Comparison of ENCODE assay signal across 1 cellular context in the genomic region with DNA sequence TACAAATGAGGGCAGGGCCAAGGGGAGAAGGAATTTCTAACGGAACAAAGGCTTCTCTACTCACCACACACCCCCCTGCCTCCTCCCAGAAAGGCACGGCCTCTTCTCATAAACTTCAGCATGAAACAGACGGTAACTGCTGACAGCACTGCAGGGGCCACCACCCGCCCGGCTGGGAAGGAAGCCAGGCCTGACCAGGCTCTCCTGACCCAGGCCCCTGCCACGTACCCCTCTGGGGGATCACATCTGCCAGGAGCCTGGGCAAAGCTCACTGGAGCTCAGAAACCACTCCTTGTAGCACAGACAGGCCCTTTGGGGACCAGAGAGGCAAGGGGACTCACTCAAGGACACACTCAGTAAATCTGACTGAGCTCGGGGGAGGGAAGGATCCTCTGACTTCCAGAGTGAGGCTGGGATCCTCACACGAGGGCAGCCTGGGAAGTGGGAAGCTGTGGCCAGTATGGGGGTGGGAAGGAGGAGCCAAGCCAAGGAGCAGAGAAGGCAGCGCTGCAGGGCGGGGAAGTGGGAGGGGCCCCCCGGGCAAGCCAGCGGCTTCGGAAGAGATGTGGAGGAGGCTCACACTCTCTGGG.
TF ChIP-seq lines count a peak whose summit lies in the region.

No MANE protein-coding gene starts in this region.

TF ChIP-seq in SK-N-SH, 30 proteins besides CTCF, POLR2A, EP300 and RAD21 (continued from another document):
- no peak; the same call in 1 of the 2 replicates for TF ChIP-seq SMC3 (IDR thresholded peaks at IDR 0.05; ENCODE audit: low read depth, low read length)
- TF ChIP-seq TCF12 (IDR thresholded peaks at IDR 0.05): peak; percentile 85
- peak; percentile 77; the same call in 1 of the 2 replicates for TF ChIP-seq SIN3A (IDR thresholded peaks at IDR 0.05; ENCODE audit: borderline replicate concordance, low read depth, low read length)
- no peak for TF ChIP-seq JUND (IDR thresholded peaks at IDR 0.05)
- TF ChIP-seq, protein P1, sequence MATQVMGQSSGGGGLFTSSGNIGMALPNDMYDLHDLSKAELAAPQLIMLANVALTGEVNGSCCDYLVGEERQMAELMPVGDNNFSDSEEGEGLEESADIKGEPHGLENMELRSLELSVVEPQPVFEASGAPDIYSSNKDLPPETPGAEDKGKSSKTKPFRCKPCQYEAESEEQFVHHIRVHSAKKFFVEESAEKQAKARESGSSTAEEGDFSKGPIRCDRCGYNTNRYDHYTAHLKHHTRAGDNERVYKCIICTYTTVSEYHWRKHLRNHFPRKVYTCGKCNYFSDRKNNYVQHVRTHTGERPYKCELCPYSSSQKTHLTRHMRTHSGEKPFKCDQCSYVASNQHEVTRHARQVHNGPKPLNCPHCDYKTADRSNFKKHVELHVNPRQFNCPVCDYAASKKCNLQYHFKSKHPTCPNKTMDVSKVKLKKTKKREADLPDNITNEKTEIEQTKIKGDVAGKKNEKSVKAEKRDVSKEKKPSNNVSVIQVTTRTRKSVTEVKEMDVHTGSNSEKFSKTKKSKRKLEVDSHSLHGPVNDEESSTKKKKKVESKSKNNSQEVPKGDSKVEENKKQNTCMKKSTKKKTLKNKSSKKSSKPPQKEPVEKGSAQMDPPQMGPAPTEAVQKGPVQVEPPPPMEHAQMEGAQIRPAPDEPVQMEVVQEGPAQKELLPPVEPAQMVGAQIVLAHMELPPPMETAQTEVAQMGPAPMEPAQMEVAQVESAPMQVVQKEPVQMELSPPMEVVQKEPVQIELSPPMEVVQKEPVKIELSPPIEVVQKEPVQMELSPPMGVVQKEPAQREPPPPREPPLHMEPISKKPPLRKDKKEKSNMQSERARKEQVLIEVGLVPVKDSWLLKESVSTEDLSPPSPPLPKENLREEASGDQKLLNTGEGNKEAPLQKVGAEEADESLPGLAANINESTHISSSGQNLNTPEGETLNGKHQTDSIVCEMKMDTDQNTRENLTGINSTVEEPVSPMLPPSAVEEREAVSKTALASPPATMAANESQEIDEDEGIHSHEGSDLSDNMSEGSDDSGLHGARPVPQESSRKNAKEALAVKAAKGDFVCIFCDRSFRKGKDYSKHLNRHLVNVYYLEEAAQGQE (IDR thresholded peaks at IDR 0.05; ENCODE audit: low read depth, low read length): no peak
- TF ChIP-seq, protein P2, sequence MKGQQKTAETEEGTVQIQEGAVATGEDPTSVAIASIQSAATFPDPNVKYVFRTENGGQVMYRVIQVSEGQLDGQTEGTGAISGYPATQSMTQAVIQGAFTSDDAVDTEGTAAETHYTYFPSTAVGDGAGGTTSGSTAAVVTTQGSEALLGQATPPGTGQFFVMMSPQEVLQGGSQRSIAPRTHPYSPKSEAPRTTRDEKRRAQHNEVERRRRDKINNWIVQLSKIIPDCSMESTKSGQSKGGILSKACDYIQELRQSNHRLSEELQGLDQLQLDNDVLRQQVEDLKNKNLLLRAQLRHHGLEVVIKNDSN (IDR thresholded peaks at IDR 0.05; ENCODE audit: borderline replicate concordance, low read depth): no peak
- peak; percentile 89 for TF ChIP-seq RFX5 (IDR thresholded peaks at IDR 0.05; ENCODE audit: low read length)
- TF ChIP-seq POLR2AphosphoS5 (IDR thresholded peaks at IDR 0.05; ENCODE audit: low read depth, low read length): peak; percentile 67
- TF ChIP-seq, protein P3, sequence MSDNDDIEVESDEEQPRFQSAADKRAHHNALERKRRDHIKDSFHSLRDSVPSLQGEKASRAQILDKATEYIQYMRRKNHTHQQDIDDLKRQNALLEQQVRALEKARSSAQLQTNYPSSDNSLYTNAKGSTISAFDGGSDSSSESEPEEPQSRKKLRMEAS (IDR thresholded peaks at IDR 0.05; ENCODE audit: low read depth): peak; percentile 74; the same call in 1 of the 2 replicates
- no peak for TF ChIP-seq EZH2phosphoT487 (IDR thresholded peaks at IDR 0.05; ENCODE audit: borderline replicate concordance, low read depth)
- peak; percentile 29 for TF ChIP-seq CHD2 (IDR thresholded peaks at IDR 0.05; ENCODE audit: low read length, partially characterized antibody)
- TF ChIP-seq RXRA (IDR thresholded peaks at IDR 0.05; ENCODE audit: borderline replicate concordance, low read depth): peak; percentile 63; the same call in 1 of the 2 replicates
- no peak for TF ChIP-seq MEF2A (IDR thresholded peaks at IDR 0.05; ENCODE audit: borderline replicate concordance, low read depth)
- no peak for TF ChIP-seq NRF1 (IDR thresholded peaks at IDR 0.05; ENCODE audit: low read depth, low read length)
- no peak for TF ChIP-seq FOXJ3 (CRISPR knock-in tag; IDR thresholded peaks at IDR 0.05)
- no peak for TF ChIP-seq GATA2 (CRISPR knock-in tag; IDR thresholded peaks at IDR 0.05)
- TF ChIP-seq FOSL2 (IDR thresholded peaks at IDR 0.05; ENCODE audit: borderline replicate concordance, low read depth): no peak
- TF ChIP-seq ELF1 (IDR thresholded peaks at IDR 0.05): no peak; the same call in none of the 2 replicates
- TF ChIP-seq YY1 (IDR thresholded peaks at IDR 0.05; ENCODE audit: low read depth): 0 out of 2 replicates have a peak, but pooled peaks have one; percentile 27
- TF ChIP-seq NFIC (IDR thresholded peaks at IDR 0.05; ENCODE audit: borderline replicate concordance): peak; percentile 78
- TF ChIP-seq, protein P4, sequence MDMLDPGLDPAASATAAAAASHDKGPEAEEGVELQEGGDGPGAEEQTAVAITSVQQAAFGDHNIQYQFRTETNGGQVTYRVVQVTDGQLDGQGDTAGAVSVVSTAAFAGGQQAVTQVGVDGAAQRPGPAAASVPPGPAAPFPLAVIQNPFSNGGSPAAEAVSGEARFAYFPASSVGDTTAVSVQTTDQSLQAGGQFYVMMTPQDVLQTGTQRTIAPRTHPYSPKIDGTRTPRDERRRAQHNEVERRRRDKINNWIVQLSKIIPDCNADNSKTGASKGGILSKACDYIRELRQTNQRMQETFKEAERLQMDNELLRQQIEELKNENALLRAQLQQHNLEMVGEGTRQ (IDR thresholded peaks at IDR 0.05; ENCODE audit: borderline replicate concordance, low read depth, low read length): no peak
- TF ChIP-seq GABPA (IDR thresholded peaks at IDR 0.05; ENCODE audit: low read depth): no peak
- TF ChIP-seq FOXM1 (IDR thresholded peaks at IDR 0.05; ENCODE audit: low read depth): no peak
- TF ChIP-seq, protein P5, sequence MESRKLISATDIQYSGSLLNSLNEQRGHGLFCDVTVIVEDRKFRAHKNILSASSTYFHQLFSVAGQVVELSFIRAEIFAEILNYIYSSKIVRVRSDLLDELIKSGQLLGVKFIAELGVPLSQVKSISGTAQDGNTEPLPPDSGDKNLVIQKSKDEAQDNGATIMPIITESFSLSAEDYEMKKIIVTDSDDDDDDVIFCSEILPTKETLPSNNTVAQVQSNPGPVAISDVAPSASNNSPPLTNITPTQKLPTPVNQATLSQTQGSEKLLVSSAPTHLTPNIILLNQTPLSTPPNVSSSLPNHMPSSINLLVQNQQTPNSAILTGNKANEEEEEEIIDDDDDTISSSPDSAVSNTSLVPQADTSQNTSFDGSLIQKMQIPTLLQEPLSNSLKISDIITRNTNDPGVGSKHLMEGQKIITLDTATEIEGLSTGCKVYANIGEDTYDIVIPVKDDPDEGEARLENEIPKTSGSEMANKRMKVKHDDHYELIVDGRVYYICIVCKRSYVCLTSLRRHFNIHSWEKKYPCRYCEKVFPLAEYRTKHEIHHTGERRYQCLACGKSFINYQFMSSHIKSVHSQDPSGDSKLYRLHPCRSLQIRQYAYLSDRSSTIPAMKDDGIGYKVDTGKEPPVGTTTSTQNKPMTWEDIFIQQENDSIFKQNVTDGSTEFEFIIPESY (IDR thresholded peaks at IDR 0.05; ENCODE audit: borderline replicate concordance, low read depth): no peak
- no peak for TF ChIP-seq TAF1 (IDR thresholded peaks at IDR 0.05; ENCODE audit: borderline replicate concordance, low read depth, low read length)
- TF ChIP-seq, protein P6, sequence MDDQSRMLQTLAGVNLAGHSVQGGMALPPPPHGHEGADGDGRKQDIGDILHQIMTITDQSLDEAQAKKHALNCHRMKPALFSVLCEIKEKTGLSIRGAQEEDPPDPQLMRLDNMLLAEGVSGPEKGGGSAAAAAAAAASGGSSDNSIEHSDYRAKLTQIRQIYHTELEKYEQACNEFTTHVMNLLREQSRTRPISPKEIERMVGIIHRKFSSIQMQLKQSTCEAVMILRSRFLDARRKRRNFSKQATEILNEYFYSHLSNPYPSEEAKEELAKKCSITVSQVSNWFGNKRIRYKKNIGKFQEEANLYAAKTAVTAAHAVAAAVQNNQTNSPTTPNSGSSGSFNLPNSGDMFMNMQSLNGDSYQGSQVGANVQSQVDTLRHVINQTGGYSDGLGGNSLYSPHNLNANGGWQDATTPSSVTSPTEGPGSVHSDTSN (IDR thresholded peaks at IDR 0.05): peak; percentile 70
